In the genomic region with DNA sequence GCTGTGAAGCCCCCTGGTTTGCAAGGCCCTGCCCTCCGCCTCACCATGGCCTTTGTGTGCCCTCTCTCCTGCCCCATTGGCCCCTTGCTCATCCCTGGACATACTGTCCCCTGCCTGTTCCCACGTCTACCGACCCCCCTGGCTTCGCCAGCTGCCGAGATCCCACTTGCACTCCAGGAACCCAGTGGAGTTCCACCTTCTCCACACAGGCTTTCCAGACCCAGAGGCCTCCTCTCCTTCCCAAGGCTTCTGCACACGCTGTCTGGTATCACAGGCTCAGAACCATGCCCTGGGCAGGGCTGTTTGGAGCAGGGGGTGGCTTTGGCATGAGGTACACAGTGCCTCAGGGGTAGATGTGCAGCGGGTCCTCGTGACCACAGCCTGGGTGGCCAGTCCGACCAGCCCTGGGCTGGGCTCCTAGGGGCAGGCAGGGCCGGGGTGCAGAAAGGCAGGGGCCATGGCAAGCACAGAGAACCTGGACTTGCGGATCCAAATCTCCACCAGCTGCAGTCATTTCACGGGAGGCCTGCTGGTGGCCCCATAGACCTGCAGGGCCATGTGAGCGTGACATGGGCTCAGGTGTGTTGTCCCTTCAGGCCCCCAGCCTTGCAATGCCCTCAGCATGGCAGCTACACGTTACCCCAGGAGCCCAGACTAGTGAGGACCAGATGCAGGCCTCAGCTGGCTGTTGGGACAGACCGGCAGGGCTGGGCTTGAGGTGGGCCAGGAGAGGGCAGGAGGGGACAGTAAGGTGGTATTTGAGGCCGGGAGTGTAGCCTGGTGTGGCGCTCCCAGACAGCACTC, we compare ENCODE assay signal across 7 cellular contexts. TPM values are rescaled to one million over a fixed set of nuclear protein-coding genes. Genes with fewer than 3 reads are reported as not detected.
DNase-seq lines count a peak whose midpoint lies in the region; ATAC-seq and TF ChIP-seq lines count a peak whose summit lies in the region.

No MANE protein-coding gene starts in this region.

- H3K9me3 ChIP-seq in HUES64 (ENCODE audit: insufficient read depth, low read depth, low read length), result no peaks in the 10 kb centered on the region
- no peaks in the 10 kb centered on the region for H3K9me3 ChIP-seq in left lung
- no peaks in the 10 kb centered on the region for H3K9me3 ChIP-seq in hepatocyte (ENCODE audit: low read depth)

- no peak overlapping the region for H3K4me2 ChIP-seq in hepatocyte

- H3K27me3 Mint-ChIP-seq in activated T-cell treated with anti-CD3 and anti-CD28 coated beads, Interleukin-2, amount 50 U/mL, for 24 hours, result no peaks in the 10 kb centered on the region

- no peak overlapping the region for H3K4me3 ChIP-seq in HUES64 (ENCODE audit: low read length)
- no peak overlapping the region for H3K4me3 ChIP-seq in left lung
- no peak overlapping the region for H3K4me3 ChIP-seq in hepatocyte

- intact Hi-C loops in left lung (cut with DNase I), result no loop called here

- H3K9me3 Mint-ChIP-seq in activated T-cell treated with anti-CD3 and anti-CD28 coated beads, Interleukin-2, amount 50 U/mL, for 24 hours, result no peaks in the 10 kb centered on the region

- H4K20me1 ChIP-seq in hepatocyte (ENCODE audit: insufficient read depth, poor library complexity, severe bottlenecking), result peaks cover 38% of the 10 kb centered on the region

- H3K36me3 Mint-ChIP-seq in activated T-cell treated with anti-CD3 and anti-CD28 coated beads, Interleukin-2, amount 50 U/mL, for 24 hours (ENCODE audit: low read depth), result peaks cover 99% of the 10 kb centered on the region

- 94% methylated on average over 17 of the region's 17 CpGs for WGBS in HUES64
- WGBS in hepatocyte (ENCODE audit: low lambda C conversion rate, missing lambda C conversion rate), result 96% methylated on average over 17 of the region's 17 CpGs

- H3K9me2 ChIP-seq in hepatocyte (replicated peaks; ENCODE audit: insufficient read depth), result no peaks in the 10 kb centered on the region

- H3K4me1 ChIP-seq in HUES64 (ENCODE audit: insufficient read depth, low read length), result peaks cover 20% of the 10 kb centered on the region
- H3K4me1 ChIP-seq in left lung, result peaks cover 61 to 100% of the 10 kb centered on the region in 2 donors
- H3K4me1 ChIP-seq in hepatocyte (ENCODE audit: insufficient read depth), result no peaks in the 10 kb centered on the region

- ATAC-seq in left lung, result no peak
- no peak for ATAC-seq in GM21529 (IDR thresholded peaks at IDR 0.05; ENCODE audit: unreplicated experiment)
- no peak for ATAC-seq in GM18520 (IDR thresholded peaks at IDR 0.05; ENCODE audit: unreplicated experiment)

- H3K4me1 Mint-ChIP-seq in activated T-cell treated with anti-CD3 and anti-CD28 coated beads, Interleukin-2, amount 50 U/mL, for 24 hours (ENCODE audit: low read depth), result peaks cover 94% of the 10 kb centered on the region

- peaks cover 22% of the 10 kb centered on the region for H3K36me3 ChIP-seq in HUES64 (ENCODE audit: insufficient read depth, low read length)
- peaks cover 0 to 46% of the 10 kb centered on the region in 2 donors for H3K36me3 ChIP-seq in left lung
- H3K36me3 ChIP-seq in hepatocyte (replicated peaks; ENCODE audit: insufficient read depth, low read depth), result no peaks in the 10 kb centered on the region

- H3K27me3 ChIP-seq in HUES64 (ENCODE audit: insufficient read depth, low read length), result no peaks in the 10 kb centered on the region
- no peaks in the 10 kb centered on the region for H3K27me3 ChIP-seq in left lung
- no peaks in the 10 kb centered on the region for H3K27me3 ChIP-seq in hepatocyte

- no peak for TF ChIP-seq CTCF in left lung (IDR thresholded peaks at IDR 0.05)
- no peak for TF ChIP-seq CTCF in hepatocyte (IDR thresholded peaks at IDR 0.05; ENCODE audit: poor library complexity)

- H2AFZ ChIP-seq in hepatocyte, result no peak overlapping the region

- peak overlapping the region; percentile 81 for H3K4me3 Mint-ChIP-seq in activated T-cell treated with anti-CD3 and anti-CD28 coated beads, Interleukin-2, amount 50 U/mL, for 24 hours

- peak overlapping the region; percentile 99 for H3K27ac Mint-ChIP-seq in activated T-cell treated with anti-CD3 and anti-CD28 coated beads, Interleukin-2, amount 50 U/mL, for 24 hours

- no peak overlapping the region for H3K9ac ChIP-seq in HUES64 (ENCODE audit: low read depth, low read length)

- peak; percentile 64 for DNase-seq in activated T-cell treated with anti-CD3 and anti-CD28 coated beads, Interleukin-2, amount 50 U/mL, for 24 hours
- DNase-seq in left lung, result peak; percentile 30 to 61
- no peak for DNase-seq in substantia nigra (lab: John Stamatoyannopoulos, UW)
- no peak for DNase-seq in hepatocyte (ENCODE audit: low spot score)

- H3K27ac ChIP-seq in HUES64 (ENCODE audit: low read depth, low read length) (0 out of 2 replicates have a peak overlapping the region, but pooled peaks have one; percentile 46), left lung (peak overlapping the region; percentile 95 to 100), substantia nigra (ENCODE audit: low read depth, low read length, poor library complexity, severe bottlenecking) (peak overlapping the region; percentile 80), hepatocyte (no peak overlapping the region)

- peaks cover 71% of the 10 kb centered on the region for H3K79me2 ChIP-seq in hepatocyte

RNA-seq across cellular contexts. Expression of a gene that starts 9.5 kb away (rescaled TPM):
- polyA plus RNA-seq in HUES64 (2013, experiment 1 of 2), result 30.8 TPM
- polyA plus RNA-seq in HUES64 (2013, experiment 2 of 2), result 34.2 TPM
- total RNA-seq in left lung (100 to 1,000 TPM in 1 of 2 donors, 10 to 100 TPM in 1; 55.2 to 118 TPM), hepatocyte (41.4 and 57.3 TPM in 2 replicates)
- 59.6 and 64.1 TPM in 2 replicates for polyA plus RNA-seq in hepatocyte

RNA-seq across cellular contexts. Expression of a gene that starts 13.3 kb away (rescaled TPM):
- 14.1 TPM for polyA plus RNA-seq in HUES64 (2013, experiment 1 of 2)
- polyA plus RNA-seq in HUES64 (2013, experiment 2 of 2), result 13.9 TPM
- total RNA-seq in left lung (10 to 100 TPM; 48.0 to 81.2 TPM), hepatocyte (22.1 and 25.3 TPM in 2 replicates)
- 43.9 and 49.5 TPM in 2 replicates for polyA plus RNA-seq in hepatocyte

RNA-seq across cellular contexts. Expression of a gene that starts 27.5 kb away (rescaled TPM):
- polyA plus RNA-seq in HUES64 (2013, experiment 1 of 2), result 13.7 TPM
- polyA plus RNA-seq in HUES64 (2013, experiment 2 of 2), result 14.1 TPM
- total RNA-seq in left lung (10 to 100 TPM; 28.7 to 44.9 TPM), hepatocyte (27.7 and 29.7 TPM in 2 replicates)
- 49.5 and 66.4 TPM in 2 replicates for polyA plus RNA-seq in hepatocyte

Comparison
In these comparisons a context has a peak if more than half of its experiments do, and no peak if none do; other contexts are left out.
1. DNase-seq: peak in activated T-cell treated with anti-CD3 and anti-CD28 coated beads, Interleukin-2, amount 50 U/mL, for 24 hours (single experiment) and left lung (2 of 2); none in substantia nigra (0 of 49) and hepatocyte (single experiment).